In genomic region chr6:32152414-32153251, GRCh38 we compare ENCODE assay signal across 1 cellular context.
A peak's percentile ranks its signal among the peaks of the same experiment; 100 is the strongest.
TF ChIP-seq lines count a peak whose summit lies in the region.

No MANE protein-coding gene starts in this region.

TF ChIP-seq in HepG2, 621 proteins besides CTCF, POLR2A, EP300 and RAD21:
- TF ChIP-seq NCOA2 (CRISPR knock-in tag; IDR thresholded peaks at IDR 0.05) (no peak), FOXC1 (CRISPR knock-in tag; IDR thresholded peaks at IDR 0.05; ENCODE audit: borderline replicate concordance) (no peak), SRSF1 (optimal IDR thresholded peaks at IDR 0.05; ENCODE audit: low read depth, low read length) (no peak), PATZ1 (CRISPR knock-in tag; IDR thresholded peaks at IDR 0.05) (peak; percentile 14; the same call in 1 of the 2 replicates), HDAC1 (CRISPR knock-in tag; IDR thresholded peaks at IDR 0.05) (0 out of 2 replicates have a peak, but pooled peaks have one; percentile 22), ZFYVE20 (CRISPR knock-in tag; IDR thresholded peaks at IDR 0.05; ENCODE audit: borderline replicate concordance, low read depth) (no peak), ETV6 (CRISPR knock-in tag; conservative IDR thresholded peaks at IDR 0.05) (no peak), BRCA1 (CRISPR knock-in tag; IDR thresholded peaks at IDR 0.05) (no peak), KLF13 (CRISPR knock-in tag; IDR thresholded peaks at IDR 0.05) (no peak), PTBP1 (IDR thresholded peaks at IDR 0.05; ENCODE audit: low read depth, low read length, poor library complexity, severe bottlenecking) (no peak), ZNF761 (CRISPR knock-in tag; conservative IDR thresholded peaks at IDR 0.05) (no peak), ZNF577 (CRISPR knock-in tag; IDR thresholded peaks at IDR 0.05; ENCODE audit: borderline replicate concordance, low read depth) (no peak), ZNF770 (CRISPR knock-in tag; IDR thresholded peaks at IDR 0.05) (no peak), ZNF205 (CRISPR knock-in tag; IDR thresholded peaks at IDR 0.05) (0 out of 2 replicates have a peak, but pooled peaks have one; percentile 56), ZNF547 (CRISPR knock-in tag; IDR thresholded peaks at IDR 0.05) (no peak), MED8 (CRISPR knock-in tag; IDR thresholded peaks at IDR 0.05; ENCODE audit: insufficient replicate concordance) (no peak), MAX (IDR thresholded peaks at IDR 0.05) (0 out of 2 replicates have a peak, but pooled peaks have one; percentile 6), SMYD3 (CRISPR knock-in tag; IDR thresholded peaks at IDR 0.05) (no peak), SKIL (CRISPR knock-in tag; IDR thresholded peaks at IDR 0.05; ENCODE audit: borderline replicate concordance) (0 out of 2 replicates have a peak, but pooled peaks have one; percentile 35), SRSF9 (IDR thresholded peaks at IDR 0.05; ENCODE audit: borderline replicate concordance, insufficient read depth, low read depth, low read length, poor library complexity, severe bottlenecking) (no peak), NFYB (CRISPR knock-in tag; IDR thresholded peaks at IDR 0.05) (0 out of 2 replicates have a peak, but pooled peaks have one; percentile 1), PLRG1 (conservative IDR thresholded peaks at IDR 0.05) (no peak), MTERF4 (CRISPR knock-in tag; IDR thresholded peaks at IDR 0.05) (0 out of 2 replicates have a peak, but pooled peaks have one; percentile 4), ZNF788 (CRISPR knock-in tag; IDR thresholded peaks at IDR 0.05; ENCODE audit: borderline replicate concordance) (no peak), ZNF737 (CRISPR knock-in tag; IDR thresholded peaks at IDR 0.05; ENCODE audit: borderline replicate concordance) (no peak), KLF16 (CRISPR knock-in tag; IDR thresholded peaks at IDR 0.05) (peak in 1 of 2 experiments; percentile 5; a peak in 1 of 4 replicates), ZIK1 (CRISPR knock-in tag; IDR thresholded peaks at IDR 0.05; ENCODE audit: borderline replicate concordance, low read depth) (no peak), POGZ (CRISPR knock-in tag; IDR thresholded peaks at IDR 0.05) (no peak), SETDB1 (CRISPR knock-in tag; IDR thresholded peaks at IDR 0.05; ENCODE audit: borderline replicate concordance) (no peak), CHD4 (IDR thresholded peaks at IDR 0.05; ENCODE audit: borderline replicate concordance, low read length) (no peak), PHF20 (CRISPR knock-in tag; IDR thresholded peaks at IDR 0.05) (no peak)
TF ChIP-seq in HepG2: peak in this region for 8.
